In the genomic region with DNA sequence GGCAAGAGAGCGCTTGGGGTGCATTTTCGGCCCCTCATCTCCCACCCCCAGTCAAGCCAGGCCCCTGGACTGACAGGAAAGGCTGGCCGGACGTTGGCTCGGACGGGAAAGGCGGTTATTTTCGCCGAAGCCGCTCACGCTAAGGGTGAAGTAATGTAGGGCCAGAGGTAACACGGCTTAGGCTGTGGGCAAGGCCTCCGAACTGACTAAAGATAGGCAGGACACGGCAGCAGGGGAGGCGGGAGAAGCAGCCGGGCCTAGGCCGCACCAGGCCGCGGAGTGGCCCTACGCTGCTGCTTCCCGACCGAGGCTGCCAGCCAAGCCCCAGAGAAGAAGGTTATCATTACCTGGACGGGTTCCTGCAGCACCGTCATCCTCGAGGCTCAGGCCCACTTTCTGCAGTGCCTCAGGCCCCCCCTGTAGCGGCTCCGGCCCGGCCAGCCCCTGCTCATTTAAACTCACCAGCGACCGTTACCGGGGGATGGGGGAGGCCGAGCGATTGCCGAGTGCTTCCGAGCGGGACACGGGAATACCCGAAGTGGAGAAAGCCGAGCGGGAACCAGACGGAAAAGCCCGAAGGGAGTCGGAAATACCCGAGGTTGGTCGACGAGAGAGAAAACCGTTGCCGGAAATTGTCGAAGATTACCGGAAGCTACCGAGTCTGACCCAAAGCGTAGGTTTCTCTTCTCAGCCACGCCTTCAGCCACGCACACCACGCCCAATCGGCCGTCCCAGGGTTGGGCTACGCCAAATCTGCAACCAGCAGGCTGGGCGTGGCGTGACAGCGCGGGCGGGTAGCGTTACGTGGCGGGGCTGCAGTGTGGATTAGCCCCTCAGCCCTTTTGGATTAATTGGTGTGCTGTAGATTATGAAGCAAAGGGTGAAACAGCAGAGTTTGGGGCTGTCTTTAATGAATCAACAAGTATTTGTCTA, we compare ENCODE assay signal across 1 cellular context.
TF ChIP-seq lines count a peak whose summit lies in the region.

TSS of gene CDC27 (minus strand) at position 497 of the 933 bp plus-strand sequence. CDS start at position 374, 123 bp downstream.

TF ChIP-seq in H1, 55 proteins besides CTCF, POLR2A, EP300 and RAD21 (continues in another document):
- TF ChIP-seq TAF7 (optimal IDR thresholded peaks at IDR 0.05; ENCODE audit: borderline replicate concordance, low read depth, low read length) (no peak), NRF1 (IDR thresholded peaks at IDR 0.05; ENCODE audit: low read depth, low read length) (no peak), BACH1 (IDR thresholded peaks at IDR 0.05; ENCODE audit: low read length) (no peak), EZH2 (IDR thresholded peaks at IDR 0.05; ENCODE audit: low read depth, low read length, severe bottlenecking) (no peak), TEAD4 (IDR thresholded peaks at IDR 0.05; ENCODE audit: low read depth, low read length) (no peak), KDM4A (IDR thresholded peaks at IDR 0.05; ENCODE audit: low read depth, low read length, severe bottlenecking) (peak; percentile 58), MAFK (IDR thresholded peaks at IDR 0.05; ENCODE audit: low read depth, low read length) (no peak), JUN (IDR thresholded peaks at IDR 0.05; ENCODE audit: low read depth, low read length) (no peak), SIX5 (IDR thresholded peaks at IDR 0.05; ENCODE audit: low read depth, low read length) (no peak), JUND (IDR thresholded peaks at IDR 0.05; ENCODE audit: low read length) (no peak), POU5F1 (IDR thresholded peaks at IDR 0.05; ENCODE audit: low read depth, low read length) (no peak), KDM1A (IDR thresholded peaks at IDR 0.05; ENCODE audit: borderline replicate concordance, low read length) (peak; percentile 31; the same call in 1 of the 2 replicates), TBP (IDR thresholded peaks at IDR 0.05; ENCODE audit: low read depth, low read length) (0 out of 2 replicates have a peak, but pooled peaks have one; percentile 39), RFX5 (IDR thresholded peaks at IDR 0.05; ENCODE audit: borderline replicate concordance, low read depth, low read length) (no peak), CHD2 (IDR thresholded peaks at IDR 0.05; ENCODE audit: low read length) (no peak), SAP30 (IDR thresholded peaks at IDR 0.05; ENCODE audit: insufficient read depth, insufficient replicate concordance, low read length) (no peak), SP4 (IDR thresholded peaks at IDR 0.05; ENCODE audit: low read length) (peak; percentile 94), BRCA1 (IDR thresholded peaks at IDR 0.05; ENCODE audit: low read depth, low read length) (no peak), SP2 (IDR thresholded peaks at IDR 0.05; ENCODE audit: low read length) (no peak), CTBP2 (IDR thresholded peaks at IDR 0.05; ENCODE audit: borderline replicate concordance, insufficient read depth, insufficient read length, low read length) (no peak), KDM5A (IDR thresholded peaks at IDR 0.05; ENCODE audit: low read length) (no peak), ATF3 (IDR thresholded peaks at IDR 0.05; ENCODE audit: insufficient read depth, low read depth, low read length) (no peak), ATF2 (IDR thresholded peaks at IDR 0.05; ENCODE audit: low read length) (no peak), GTF2F1 (IDR thresholded peaks at IDR 0.05; ENCODE audit: borderline replicate concordance, low read depth, low read length) (no peak), FOSL1 (IDR thresholded peaks at IDR 0.05; ENCODE audit: insufficient read depth, low read depth, low read length) (no peak), TAF1 (IDR thresholded peaks at IDR 0.05; ENCODE audit: low read depth, low read length) (peak; percentile 52), RNF2 (IDR thresholded peaks at IDR 0.05; ENCODE audit: borderline replicate concordance, low read depth, low read length, missing control alignments, poor library complexity, severe bottlenecking) (no peak), SIRT6 (IDR thresholded peaks at IDR 0.05; ENCODE audit: low read length) (no peak), GABPA (IDR thresholded peaks at IDR 0.05; ENCODE audit: borderline replicate concordance, insufficient read depth, low read length) (no peak), NANOG (IDR thresholded peaks at IDR 0.05; ENCODE audit: insufficient read depth, low read depth, low read length, poor library complexity, severe bottlenecking) (no peak), ASH2L (IDR thresholded peaks at IDR 0.05; ENCODE audit: low read length) (peak; percentile 86), EGR1 (IDR thresholded peaks at IDR 0.05; ENCODE audit: borderline replicate concordance, low read depth, low read length) (no peak), CREB1 (IDR thresholded peaks at IDR 0.05) (peak; percentile 52; the same call in 1 of the 2 replicates), POLR2AphosphoS5 (IDR thresholded peaks at IDR 0.05; ENCODE audit: low read depth, low read length) (0 out of 2 replicates have a peak, but pooled peaks have one; percentile 22), CHD1 (IDR thresholded peaks at IDR 0.05; ENCODE audit: low read depth, low read length) (no peak), HDAC6 (IDR thresholded peaks at IDR 0.05; ENCODE audit: low read depth, low read length) (no peak), HDAC2 (IDR thresholded peaks at IDR 0.05; ENCODE audit: borderline replicate concordance in 1 of 2, low read depth in 2 of 2, low read length in 2 of 2) (peak in 1 of 2 experiments; percentile 59; a peak in 2 of 4 replicates), SIN3A (conservative IDR thresholded peaks at IDR 0.05 in 1 of 2, IDR thresholded peaks at IDR 0.05 in 1 of 2; ENCODE audit: low read depth in 1 of 2, low read length in 2 of 2) (peak in 1 of 2 experiments; percentile 54; a peak in 2 of 4 replicates), PHF8 (conservative IDR thresholded peaks at IDR 0.05; ENCODE audit: low read depth, low read length) (peak; percentile 69), RXRA (IDR thresholded peaks at IDR 0.05; ENCODE audit: insufficient read depth, low read depth, low read length) (no peak), ZNF274 (IDR thresholded peaks at IDR 0.05; ENCODE audit: borderline replicate concordance, extremely low read depth, low read length) (no peak), RBBP5 (IDR thresholded peaks at IDR 0.05; ENCODE audit: borderline replicate concordance, low read depth, low read length) (peak; percentile 63; the same call in 1 of the 2 replicates), YY1 (IDR thresholded peaks at IDR 0.05; ENCODE audit: low read depth, low read length) (no peak), TCF12 (IDR thresholded peaks at IDR 0.05; ENCODE audit: low read depth, low read length) (no peak), CBX5 (IDR thresholded peaks at IDR 0.05; ENCODE audit: low read depth, low read length) (no peak), SUZ12 (IDR thresholded peaks at IDR 0.05; ENCODE audit: low read length) (no peak), SP1 (IDR thresholded peaks at IDR 0.05; ENCODE audit: low read depth, low read length) (no peak), CBX8 (IDR thresholded peaks at IDR 0.05; ENCODE audit: borderline replicate concordance, low read depth, low read length) (no peak), BCL11A (IDR thresholded peaks at IDR 0.05; ENCODE audit: low read depth in 2 of 2, low read length in 2 of 2) (no peak), CEBPB (IDR thresholded peaks at IDR 0.05; ENCODE audit: low read depth, low read length) (no peak)
- TF ChIP-seq, protein P1, sequence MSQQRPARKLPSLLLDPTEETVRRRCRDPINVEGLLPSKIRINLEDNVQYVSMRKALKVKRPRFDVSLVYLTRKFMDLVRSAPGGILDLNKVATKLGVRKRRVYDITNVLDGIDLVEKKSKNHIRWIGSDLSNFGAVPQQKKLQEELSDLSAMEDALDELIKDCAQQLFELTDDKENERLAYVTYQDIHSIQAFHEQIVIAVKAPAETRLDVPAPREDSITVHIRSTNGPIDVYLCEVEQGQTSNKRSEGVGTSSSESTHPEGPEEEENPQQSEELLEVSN (IDR thresholded peaks at IDR 0.05): 0 out of 2 replicates have a peak, but pooled peaks have one; percentile 6
- TF ChIP-seq, protein P2, sequence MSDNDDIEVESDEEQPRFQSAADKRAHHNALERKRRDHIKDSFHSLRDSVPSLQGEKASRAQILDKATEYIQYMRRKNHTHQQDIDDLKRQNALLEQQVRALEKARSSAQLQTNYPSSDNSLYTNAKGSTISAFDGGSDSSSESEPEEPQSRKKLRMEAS (IDR thresholded peaks at IDR 0.05): peak; percentile 28
- TF ChIP-seq, protein P3, sequence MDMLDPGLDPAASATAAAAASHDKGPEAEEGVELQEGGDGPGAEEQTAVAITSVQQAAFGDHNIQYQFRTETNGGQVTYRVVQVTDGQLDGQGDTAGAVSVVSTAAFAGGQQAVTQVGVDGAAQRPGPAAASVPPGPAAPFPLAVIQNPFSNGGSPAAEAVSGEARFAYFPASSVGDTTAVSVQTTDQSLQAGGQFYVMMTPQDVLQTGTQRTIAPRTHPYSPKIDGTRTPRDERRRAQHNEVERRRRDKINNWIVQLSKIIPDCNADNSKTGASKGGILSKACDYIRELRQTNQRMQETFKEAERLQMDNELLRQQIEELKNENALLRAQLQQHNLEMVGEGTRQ (IDR thresholded peaks at IDR 0.05; ENCODE audit: low read length): no peak
- TF ChIP-seq, protein P4, sequence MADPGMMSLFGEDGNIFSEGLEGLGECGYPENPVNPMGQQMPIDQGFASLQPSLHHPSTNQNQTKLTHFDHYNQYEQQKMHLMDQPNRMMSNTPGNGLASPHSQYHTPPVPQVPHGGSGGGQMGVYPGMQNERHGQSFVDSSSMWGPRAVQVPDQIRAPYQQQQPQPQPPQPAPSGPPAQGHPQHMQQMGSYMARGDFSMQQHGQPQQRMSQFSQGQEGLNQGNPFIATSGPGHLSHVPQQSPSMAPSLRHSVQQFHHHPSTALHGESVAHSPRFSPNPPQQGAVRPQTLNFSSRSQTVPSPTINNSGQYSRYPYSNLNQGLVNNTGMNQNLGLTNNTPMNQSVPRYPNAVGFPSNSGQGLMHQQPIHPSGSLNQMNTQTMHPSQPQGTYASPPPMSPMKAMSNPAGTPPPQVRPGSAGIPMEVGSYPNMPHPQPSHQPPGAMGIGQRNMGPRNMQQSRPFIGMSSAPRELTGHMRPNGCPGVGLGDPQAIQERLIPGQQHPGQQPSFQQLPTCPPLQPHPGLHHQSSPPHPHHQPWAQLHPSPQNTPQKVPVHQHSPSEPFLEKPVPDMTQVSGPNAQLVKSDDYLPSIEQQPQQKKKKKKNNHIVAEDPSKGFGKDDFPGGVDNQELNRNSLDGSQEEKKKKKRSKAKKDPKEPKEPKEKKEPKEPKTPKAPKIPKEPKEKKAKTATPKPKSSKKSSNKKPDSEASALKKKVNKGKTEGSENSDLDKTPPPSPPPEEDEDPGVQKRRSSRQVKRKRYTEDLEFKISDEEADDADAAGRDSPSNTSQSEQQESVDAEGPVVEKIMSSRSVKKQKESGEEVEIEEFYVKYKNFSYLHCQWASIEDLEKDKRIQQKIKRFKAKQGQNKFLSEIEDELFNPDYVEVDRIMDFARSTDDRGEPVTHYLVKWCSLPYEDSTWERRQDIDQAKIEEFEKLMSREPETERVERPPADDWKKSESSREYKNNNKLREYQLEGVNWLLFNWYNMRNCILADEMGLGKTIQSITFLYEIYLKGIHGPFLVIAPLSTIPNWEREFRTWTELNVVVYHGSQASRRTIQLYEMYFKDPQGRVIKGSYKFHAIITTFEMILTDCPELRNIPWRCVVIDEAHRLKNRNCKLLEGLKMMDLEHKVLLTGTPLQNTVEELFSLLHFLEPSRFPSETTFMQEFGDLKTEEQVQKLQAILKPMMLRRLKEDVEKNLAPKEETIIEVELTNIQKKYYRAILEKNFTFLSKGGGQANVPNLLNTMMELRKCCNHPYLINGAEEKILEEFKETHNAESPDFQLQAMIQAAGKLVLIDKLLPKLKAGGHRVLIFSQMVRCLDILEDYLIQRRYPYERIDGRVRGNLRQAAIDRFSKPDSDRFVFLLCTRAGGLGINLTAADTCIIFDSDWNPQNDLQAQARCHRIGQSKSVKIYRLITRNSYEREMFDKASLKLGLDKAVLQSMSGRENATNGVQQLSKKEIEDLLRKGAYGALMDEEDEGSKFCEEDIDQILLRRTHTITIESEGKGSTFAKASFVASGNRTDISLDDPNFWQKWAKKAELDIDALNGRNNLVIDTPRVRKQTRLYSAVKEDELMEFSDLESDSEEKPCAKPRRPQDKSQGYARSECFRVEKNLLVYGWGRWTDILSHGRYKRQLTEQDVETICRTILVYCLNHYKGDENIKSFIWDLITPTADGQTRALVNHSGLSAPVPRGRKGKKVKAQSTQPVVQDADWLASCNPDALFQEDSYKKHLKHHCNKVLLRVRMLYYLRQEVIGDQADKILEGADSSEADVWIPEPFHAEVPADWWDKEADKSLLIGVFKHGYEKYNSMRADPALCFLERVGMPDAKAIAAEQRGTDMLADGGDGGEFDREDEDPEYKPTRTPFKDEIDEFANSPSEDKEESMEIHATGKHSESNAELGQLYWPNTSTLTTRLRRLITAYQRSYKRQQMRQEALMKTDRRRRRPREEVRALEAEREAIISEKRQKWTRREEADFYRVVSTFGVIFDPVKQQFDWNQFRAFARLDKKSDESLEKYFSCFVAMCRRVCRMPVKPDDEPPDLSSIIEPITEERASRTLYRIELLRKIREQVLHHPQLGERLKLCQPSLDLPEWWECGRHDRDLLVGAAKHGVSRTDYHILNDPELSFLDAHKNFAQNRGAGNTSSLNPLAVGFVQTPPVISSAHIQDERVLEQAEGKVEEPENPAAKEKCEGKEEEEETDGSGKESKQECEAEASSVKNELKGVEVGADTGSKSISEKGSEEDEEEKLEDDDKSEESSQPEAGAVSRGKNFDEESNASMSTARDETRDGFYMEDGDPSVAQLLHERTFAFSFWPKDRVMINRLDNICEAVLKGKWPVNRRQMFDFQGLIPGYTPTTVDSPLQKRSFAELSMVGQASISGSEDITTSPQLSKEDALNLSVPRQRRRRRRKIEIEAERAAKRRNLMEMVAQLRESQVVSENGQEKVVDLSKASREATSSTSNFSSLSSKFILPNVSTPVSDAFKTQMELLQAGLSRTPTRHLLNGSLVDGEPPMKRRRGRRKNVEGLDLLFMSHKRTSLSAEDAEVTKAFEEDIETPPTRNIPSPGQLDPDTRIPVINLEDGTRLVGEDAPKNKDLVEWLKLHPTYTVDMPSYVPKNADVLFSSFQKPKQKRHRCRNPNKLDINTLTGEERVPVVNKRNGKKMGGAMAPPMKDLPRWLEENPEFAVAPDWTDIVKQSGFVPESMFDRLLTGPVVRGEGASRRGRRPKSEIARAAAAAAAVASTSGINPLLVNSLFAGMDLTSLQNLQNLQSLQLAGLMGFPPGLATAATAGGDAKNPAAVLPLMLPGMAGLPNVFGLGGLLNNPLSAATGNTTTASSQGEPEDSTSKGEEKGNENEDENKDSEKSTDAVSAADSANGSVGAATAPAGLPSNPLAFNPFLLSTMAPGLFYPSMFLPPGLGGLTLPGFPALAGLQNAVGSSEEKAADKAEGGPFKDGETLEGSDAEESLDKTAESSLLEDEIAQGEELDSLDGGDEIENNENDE (IDR thresholded peaks at IDR 0.05; ENCODE audit: insufficient replicate concordance, low read length): no peak
